In the genomic region with DNA sequence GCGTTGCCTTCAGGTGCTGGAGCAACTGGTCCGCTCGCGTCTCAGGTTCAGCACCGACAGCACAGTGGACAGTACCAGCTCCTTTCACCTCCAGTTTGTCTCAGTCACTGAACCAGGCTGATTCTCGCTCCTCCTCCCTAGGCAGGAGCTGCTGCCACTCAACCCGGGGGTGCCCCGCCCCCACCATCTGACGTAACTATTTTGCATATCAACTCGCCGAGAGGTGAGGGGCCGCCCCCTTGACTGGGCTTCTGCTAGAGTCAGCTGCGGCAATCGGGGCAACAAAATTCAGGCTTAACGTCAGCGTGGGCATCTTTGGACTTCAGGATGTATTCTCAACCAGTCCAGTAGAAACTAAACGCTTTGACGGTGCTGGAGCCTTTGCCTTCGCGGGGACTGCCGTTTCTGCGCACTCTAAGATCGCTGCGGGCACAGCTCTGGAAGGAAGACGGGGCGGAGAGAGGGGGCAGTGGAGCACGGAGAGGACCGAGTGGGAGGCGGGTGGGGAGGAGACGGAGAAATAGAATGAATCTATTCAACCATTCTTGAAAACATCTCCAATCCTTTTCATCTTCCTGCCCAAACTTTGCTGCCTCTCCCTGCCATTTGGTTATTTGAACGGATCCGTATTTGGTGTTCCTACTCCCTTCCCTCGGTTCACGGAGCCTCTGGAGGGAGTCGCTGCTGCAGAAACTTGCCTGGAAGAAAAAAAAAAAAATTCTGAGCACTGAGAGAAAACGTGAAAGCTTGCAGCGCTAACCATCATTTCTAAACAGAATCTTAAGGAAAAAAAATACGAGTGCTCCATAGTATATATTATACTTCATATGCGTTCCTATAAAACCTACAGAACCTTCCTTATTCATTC, we compare ENCODE assay signal across 8 cellular contexts. TPM values are rescaled to one million over a fixed set of nuclear protein-coding genes. Genes with fewer than 3 reads are reported as not detected.
DNase-seq lines count a peak whose midpoint lies in the region; ATAC-seq and TF ChIP-seq lines count a peak whose summit lies in the region.

A gene (minus strand): TSS at position 109 of the 868 bp plus-strand sequence. CDS start 52,604 bp downstream, outside the sequence.

- peak; percentile 0 for DNase-seq in AG08396 (ENCODE audit: low spot score)
- peak; percentile 38 for DNase-seq in NOMO-1 treated with DMSO at 0.1 percent for 48 hours (lab: John Stamatoyannopoulos, UW; ENCODE audit: unreplicated experiment)
- DNase-seq in adipocyte (ENCODE audit: low read depth) = peak; percentile 74
- peak; percentile 59 for DNase-seq in right atrium auricular region (ENCODE audit: low spot score)
- peak; percentile 55 to 97 (median 76) for DNase-seq in posterior cingulate gyrus
- DNase-seq in NCI-H1048 (lab: John Stamatoyannopoulos, UW) = no peak

- ATAC-seq in GM18861 (IDR thresholded peaks at IDR 0.05; ENCODE audit: unreplicated experiment) (peak; percentile 92), HG03060 (IDR thresholded peaks at IDR 0.05; ENCODE audit: low read depth, unreplicated experiment) (peak; percentile 64)

- H3K9me3 ChIP-seq in adipocyte (ENCODE audit: control insufficient read depth, low read length) = no peaks in the 10 kb centered on the region
- H3K9me3 ChIP-seq in right atrium auricular region = no peaks in the 10 kb centered on the region

- no peak for TF ChIP-seq CTCF in right atrium auricular region (IDR thresholded peaks at IDR 0.05)

- no peak within 1 kb of the TSS for H3K9ac ChIP-seq in adipocyte (ENCODE audit: low read length)

- intact Hi-C loops in posterior cingulate gyrus (cut with DNase I) = no loop called here

- H3K27me3 ChIP-seq in adipocyte (replicated peaks; ENCODE audit: control insufficient read depth, insufficient read depth, low read length) (peaks cover 9% of the 10 kb centered on the region), right atrium auricular region (peaks cover 0 to 3% of the 10 kb centered on the region in 2 donors)

- H3K36me3 ChIP-seq in adipocyte (ENCODE audit: control insufficient read depth, insufficient read depth, low read length, severe bottlenecking) (no peaks in the 10 kb centered on the region), right atrium auricular region (no peaks in the 10 kb centered on the region)

- no peak within 1 kb of the TSS for H3K27ac ChIP-seq in right atrium auricular region

- H3K4me1 ChIP-seq in adipocyte (ENCODE audit: control insufficient read depth, insufficient read depth, low read length) (peaks cover 9% of the 10 kb centered on the region), right atrium auricular region (no peaks in the 10 kb centered on the region)

- H3K4me3 ChIP-seq in adipocyte (ENCODE audit: low read length) (peak within 1 kb of the TSS; percentile 74), right atrium auricular region (peak within 1 kb of the TSS; percentile 15 to 32)

RNA-seq across cellular contexts. Expression of the gene that starts here (rescaled TPM):
- total RNA-seq in right atrium auricular region = not detected

Comparison
In these comparisons a context has a peak if more than half of its experiments do, and no peak if none do; other contexts are left out.
1. Peak in DNase-seq and H3K4me3 ChIP-seq in right atrium auricular region; RNA of the gene not detected or under 1 TPM.